Comparison of ENCODE assay signal across 7 cellular contexts in genomic region chr5:117604845-117605244, GRCh38.
"Had no signal": no experiment of that assay in that cellular context is flagged by ENCODE, and none has a peak within 500 bp of the region (broad histone marks: within the 10 kb centered on the region; RNA-seq: fewer than 3 reads in every experiment).

No MANE protein-coding gene starts in this region.

- H3K4me3 ChIP-seq: GM23338, K562 had no signal

- DNase-seq: H9, HFFc6 had no signal

- ATAC-seq: GM23338, HCT116, HepG2, K562 had no signal

- H3K27ac ChIP-seq: HL-60 had no signal
